ENCODE assay signal across 10 cellular contexts in genomic region chr20:35523298-35523888, GRCh38. TPM values are rescaled to one million over a fixed set of nuclear protein-coding genes. Genes with fewer than 3 reads are reported as not detected.
DNase-seq lines count a peak whose midpoint lies in the region; ATAC-seq, FAIRE-seq and TF ChIP-seq lines count a peak whose summit lies in the region.
"Had no signal": no experiment of that assay in that cellular context is flagged by ENCODE, and none has a peak within 500 bp of the region (broad histone marks: within the 10 kb centered on the region; RNA-seq: fewer than 3 reads in every experiment).

No MANE protein-coding gene starts in this region.

- 71 to 86% (median 81%) methylated on average over 6 of the region's 6 CpGs for WGBS in spleen, 5 donors

- TF ChIP-seq POLR2A in spleen (IDR thresholded peaks at IDR 0.05): no peak

- H3K27me3 ChIP-seq in spleen (replicated peaks in 1 of 7): no peaks in the 10 kb centered on the region

- no peaks in the 10 kb centered on the region for H3K36me3 ChIP-seq in spleen

- no peaks in the 10 kb centered on the region for H3K4me1 Mint-ChIP-seq in activated CD8-positive, alpha-beta memory T cell treated with anti-CD3 and anti-CD28 coated beads, Interleukin-2, amount 10 ng/mL, durations not matched to agents 7 days and 5 days
- H3K4me1 Mint-ChIP-seq: activated naive CD4-positive, alpha-beta T cell treated with anti-CD3 and anti-CD28 coated beads, Interleukin-2, amount 50 U/mL, for 24 hours had no signal

- H3K36me3 Mint-ChIP-seq in activated CD8-positive, alpha-beta memory T cell treated with anti-CD3 and anti-CD28 coated beads, Interleukin-2, amount 10 ng/mL, durations not matched to agents 7 days and 5 days: no peaks in the 10 kb centered on the region
- H3K36me3 Mint-ChIP-seq: activated naive CD4-positive, alpha-beta T cell treated with anti-CD3 and anti-CD28 coated beads, Interleukin-2, amount 50 U/mL, for 24 hours had no signal

- CTCF ChIA-PET in activated CD8-positive, alpha-beta memory T cell treated with anti-CD3 and anti-CD28 coated beads, Interleukin-2, amount 10 ng/mL, durations not matched to agents 7 days and 5 days (lab: Charles Lee): no interaction called here

- ATAC-seq in activated CD8-positive, alpha-beta memory T cell treated with anti-CD3 and anti-CD28 coated beads, Interleukin-2, amount 10 ng/mL, durations not matched to agents 7 days and 5 days: peak; percentile 65
- no peak for ATAC-seq in HG03457 (IDR thresholded peaks at IDR 0.05; ENCODE audit: unreplicated experiment)

- H3K9me3 ChIP-seq in spleen: no peaks in the 10 kb centered on the region

- H3K4me1 ChIP-seq in spleen: no peaks in the 10 kb centered on the region

- H3K27ac Mint-ChIP-seq in activated CD8-positive, alpha-beta memory T cell treated with anti-CD3 and anti-CD28 coated beads, Interleukin-2, amount 10 ng/mL, durations not matched to agents 7 days and 5 days: no peak overlapping the region
- H3K27ac Mint-ChIP-seq: activated naive CD4-positive, alpha-beta T cell treated with anti-CD3 and anti-CD28 coated beads, Interleukin-2, amount 50 U/mL, for 24 hours had no signal

- no peak overlapping the region for H3K27ac ChIP-seq in spleen
- H3K27ac ChIP-seq: skin epidermis had no signal

- DNase-seq in activated CD8-positive, alpha-beta memory T cell treated with anti-CD3 and anti-CD28 coated beads, Interleukin-2, amount 10 ng/mL, durations not matched to agents 7 days and 5 days: no peak
- DNase-seq in activated CD8-positive, alpha-beta memory T cell treated with anti-CD3 and anti-CD28 coated beads for 24 hours: no peak
- DNase-seq in RPMI7951 (ENCODE audit: low read depth) (peak; percentile 32), choroid plexus epithelial cell (ENCODE audit: low read depth) (peak; percentile 31), spleen (no peak), RCC 7860 (ENCODE audit: low spot score) (no peak), frontal cortex (ENCODE audit: low spot score in 2 of 2) (no peak)

- FAIRE-seq in RCC 7860 (lab: Jason Lieb, UNC) (no peak), frontal cortex (lab: Jason Lieb, UNC) (no peak)

- intact Hi-C loops in spleen (cut with DNase I; ENCODE audit: low total_unique reads): no loop called here

- TF ChIP-seq CTCF in choroid plexus epithelial cell (conservative IDR thresholded peaks at IDR 0.05; ENCODE audit: low read depth, low read length): peak; percentile 78
- TF ChIP-seq CTCF in spleen (IDR thresholded peaks at IDR 0.05 in 8 of 11, conservative IDR thresholded peaks at IDR 0.05 in 3 of 11): peak in 9 of 11 experiments; percentile 10 to 67 (median 50)

- H3K9me3 Mint-ChIP-seq in activated CD8-positive, alpha-beta memory T cell treated with anti-CD3 and anti-CD28 coated beads, Interleukin-2, amount 10 ng/mL, durations not matched to agents 7 days and 5 days (ENCODE audit: low read depth): no peaks in the 10 kb centered on the region
- H3K9me3 Mint-ChIP-seq: activated naive CD4-positive, alpha-beta T cell treated with anti-CD3 and anti-CD28 coated beads, Interleukin-2, amount 50 U/mL, for 24 hours had no signal

- no peak overlapping the region for H3K4me3 Mint-ChIP-seq in activated CD8-positive, alpha-beta memory T cell treated with anti-CD3 and anti-CD28 coated beads, Interleukin-2, amount 10 ng/mL, durations not matched to agents 7 days and 5 days
- H3K4me3 Mint-ChIP-seq: activated naive CD4-positive, alpha-beta T cell treated with anti-CD3 and anti-CD28 coated beads, Interleukin-2, amount 50 U/mL, for 24 hours had no signal

- H3K27me3 Mint-ChIP-seq in activated CD8-positive, alpha-beta memory T cell treated with anti-CD3 and anti-CD28 coated beads, Interleukin-2, amount 10 ng/mL, durations not matched to agents 7 days and 5 days: no peaks in the 10 kb centered on the region
- H3K27me3 Mint-ChIP-seq: activated naive CD4-positive, alpha-beta T cell treated with anti-CD3 and anti-CD28 coated beads, Interleukin-2, amount 50 U/mL, for 24 hours had no signal

- H3K4me3 ChIP-seq in choroid plexus epithelial cell (ENCODE audit: low read depth, low read length) (no peak overlapping the region), spleen (no peak overlapping the region)
- H3K4me3 ChIP-seq: skin epidermis had no signal

RNA-seq across cellular contexts. Expression of gene C20orf173, which starts 6.1 kb away (rescaled TPM):
- not detected for total RNA-seq in activated CD8-positive, alpha-beta memory T cell treated with anti-CD3 and anti-CD28 coated beads, Interleukin-2, amount 10 ng/mL, durations not matched to agents 7 days and 5 days
- not detected in 2 replicates for total RNA-seq in RPMI7951 (2014; rRNA removed; shearing (Covaris generic))
- total RNA-seq in spleen (not detected), frontal cortex (under 0.01 TPM)
- polyA plus RNA-seq in spleen: not detected

RNA-seq across cellular contexts. Expression of gene ERGIC3, which starts 18.5 kb away (rescaled TPM):
- total RNA-seq in activated CD8-positive, alpha-beta memory T cell treated with anti-CD3 and anti-CD28 coated beads, Interleukin-2, amount 10 ng/mL, durations not matched to agents 7 days and 5 days: 100 to 1,000 TPM; 115 to 128 TPM
- 570 and 706 TPM in 2 replicates for total RNA-seq in RPMI7951 (2014; rRNA removed; shearing (Covaris generic))
- 100 to 1,000 TPM; 127 to 179 (median 149) TPM for total RNA-seq in spleen
- polyA plus RNA-seq in spleen: 100 to 1,000 TPM; 134 to 179 (median 145) TPM
- total RNA-seq in frontal cortex: 233 TPM

Comparison
In these comparisons a context has a peak if more than half of its experiments do, and no peak if none do; other contexts are left out.
1. DNase-seq: peak in RPMI7951 (single experiment) and choroid plexus epithelial cell (single experiment); none in activated CD8-positive, alpha-beta memory T cell treated with anti-CD3 and anti-CD28 coated beads, Interleukin-2, amount 10 ng/mL, durations not matched to agents 7 days and 5 days (single experiment), activated CD8-positive, alpha-beta memory T cell treated with anti-CD3 and anti-CD28 coated beads for 24 hours (single experiment), spleen (single experiment), RCC 7860 (single experiment) and frontal cortex (0 of 2).